Comparison of ENCODE assay signal across 15 cellular contexts in genomic region chr6:17839526-17839925, GRCh38.
DNase-seq lines count a peak whose midpoint lies in the region; ATAC-seq and TF ChIP-seq lines count a peak whose summit lies in the region.
"Had no signal": no experiment of that assay in that cellular context is flagged by ENCODE, and none has a peak within 500 bp of the region (broad histone marks: within the 10 kb centered on the region; RNA-seq: fewer than 3 reads in every experiment).

No MANE protein-coding gene starts in this region.

- no peaks in the 10 kb centered on the region for H3K27me3 Mint-ChIP-seq in nephron progenitor cell (ENCODE audit: low read depth, poor library complexity)
- H3K27me3 Mint-ChIP-seq: B cell; CD4-positive, alpha-beta T cell had no signal

- peak overlapping the region; percentile 61 for H3K27ac Mint-ChIP-seq in nephron progenitor cell
- H3K27ac Mint-ChIP-seq: B cell; CD4-positive, alpha-beta T cell had no signal

- peak overlapping the region in 48 of 59 donors; percentile 0 to 85 (median 54) for H3K27ac ChIP-seq in dorsolateral prefrontal cortex
- H3K27ac ChIP-seq in temporal lobe (ENCODE audit: low read depth, low read length) = peak overlapping the region; percentile 33

- no peaks in the 10 kb centered on the region for H3K27me3 ChIP-seq in dorsolateral prefrontal cortex

- ATAC-seq in GM21529 (IDR thresholded peaks at IDR 0.05; ENCODE audit: unreplicated experiment) (no peak), GM21447 (IDR thresholded peaks at IDR 0.05; ENCODE audit: unreplicated experiment) (no peak)
- ATAC-seq: GM12878, HCT116, HepG2 had no signal

- peak overlapping the region in 1 of 59 donors; percentile 1 for H3K4me3 ChIP-seq in dorsolateral prefrontal cortex
- H3K4me3 ChIP-seq: GM12878 had no signal

- DNase-seq in NCI-H82 (lab: John Stamatoyannopoulos, UW) (peak; percentile 98), dorsolateral prefrontal cortex (no peak), nephron progenitor cell (no peak), NCI-H187 (lab: John Stamatoyannopoulos, UW) (no peak)
- DNase-seq: Calu3; CD4-positive, alpha-beta T cell; DMS 273 treated with DMSO at 0.1 percent for 48 hours; DMS79 had no signal

- peaks cover 6% of the 10 kb centered on the region for H3K4me1 Mint-ChIP-seq in nephron progenitor cell
- H3K4me1 Mint-ChIP-seq: B cell had no signal

- no peak overlapping the region for H3K4me3 Mint-ChIP-seq in nephron progenitor cell
- H3K4me3 Mint-ChIP-seq: B cell; CD4-positive, alpha-beta T cell had no signal

- intact Hi-C loops in dorsolateral prefrontal cortex (cut with DNase I) = loop anchor here in 1 of 2 donors (10.0 kb wide), 1 partner anchor 285 kb away; the partner anchor contains the start of gene NHLRC1

- H3K36me3 Mint-ChIP-seq in nephron progenitor cell (ENCODE audit: low read depth) = peaks cover 23% of the 10 kb centered on the region

- H3K9me3 Mint-ChIP-seq in nephron progenitor cell = no peaks in the 10 kb centered on the region
- H3K9me3 Mint-ChIP-seq: CD4-positive, alpha-beta T cell had no signal

- no peak for TF ChIP-seq CTCF in dorsolateral prefrontal cortex (IDR thresholded peaks at IDR 0.05 in 54 of 56, conservative IDR thresholded peaks at IDR 0.05 in 2 of 56; ENCODE audit: low read depth in 1 of 56, partially characterized antibody in 56 of 56)
- no peak for TF ChIP-seq CTCF in nephron progenitor cell (IDR thresholded peaks at IDR 0.05)
